In genomic region chr12:43882578-43883178, GRCh38 we compare ENCODE assay signal across 8 cellular contexts. TPM values are rescaled to one million over a fixed set of nuclear protein-coding genes. Genes with fewer than 3 reads are reported as not detected.
A peak's percentile ranks its signal among the peaks of the same experiment; 100 is the strongest.
DNase-seq lines count a peak whose midpoint lies in the region; ATAC-seq and TF ChIP-seq lines count a peak whose summit lies in the region.

No MANE protein-coding gene starts in this region.

- in situ Hi-C loops in GM13976 (cut with MboI; ENCODE audit: low sequenced_read_pairs, unreplicated experiment) = loop anchor here (25.0 kb wide), 1 partner anchor 370 kb away; no protein-coding TSS in a partner anchor

- H3K27me3 Mint-ChIP-seq in T-cell (no peaks in the 10 kb centered on the region), endothelial cell (ENCODE audit: unreplicated experiment) (no peaks in the 10 kb centered on the region)

- no peaks in the 10 kb centered on the region for H3K36me3 ChIP-seq in BE2C

- peak; percentile 23 for DNase-seq in BE2C
- DNase-seq in GM13976 (ENCODE audit: low spot score) = peak; percentile 49
- peak; percentile 70 for DNase-seq in NAMALWA (ENCODE audit: low spot score)
- peak in 25 of 34 experiments; percentile 2 to 43 (median 16) for DNase-seq in T-cell
- peak; percentile 37 for DNase-seq in endothelial cell (ENCODE audit: low spot score)
- DNase-seq in myocyte (ENCODE audit: low read depth) = peak; percentile 58
- no peak for DNase-seq in islet precursor cell

- H3K36me3 Mint-ChIP-seq in T-cell = no peaks in the 10 kb centered on the region
- H3K36me3 Mint-ChIP-seq in endothelial cell (ENCODE audit: low read depth, unreplicated experiment) = no peaks in the 10 kb centered on the region

- H3K27ac Mint-ChIP-seq in T-cell (no peak overlapping the region), endothelial cell (ENCODE audit: unreplicated experiment) (no peak overlapping the region)

- H3K9me3 ChIP-seq in BE2C = no peaks in the 10 kb centered on the region

- no peaks in the 10 kb centered on the region for H3K4me1 ChIP-seq in BE2C

- no peaks in the 10 kb centered on the region for H3K27me3 ChIP-seq in BE2C

- CTCF ChIA-PET in T-cell (lab: Charles Lee) = interaction anchor here (0.6 to 6.0 kb wide), 27 partner anchors 9 to 532 kb away, joined by 3 to 84 read pairs (median 4); partner anchors contain the start of genes IRAK4 (in 1 of the 2), PUS7L (in 1 of the 2) and TWF1 (in 1 of the 2)

- POLR2A ChIA-PET in T-cell (lab: Charles Lee) = interaction anchor here in 1 of 2 donors (0.7 kb wide), 1 partner anchor 1695 kb away, joined by 4 read pairs; no protein-coding TSS in a partner anchor

- peak; percentile 81 for ATAC-seq in HG02763 (IDR thresholded peaks at IDR 0.05; ENCODE audit: unreplicated experiment)
- ATAC-seq in T-cell (replicated peaks in 1 of 4) = peak; percentile 70 to 77 (median 74)

- no peaks in the 10 kb centered on the region for H3K4me1 Mint-ChIP-seq in T-cell
- peaks cover 9% of the 10 kb centered on the region for H3K4me1 Mint-ChIP-seq in endothelial cell (ENCODE audit: unreplicated experiment)

- no peak overlapping the region for H3K4me3 ChIP-seq in BE2C (ENCODE audit: low read depth, low read length)

- peak; percentile 89 for TF ChIP-seq CTCF in BE2C (IDR thresholded peaks at IDR 0.05; ENCODE audit: low read depth, low read length)
- peak; percentile 52 for TF ChIP-seq CTCF in GM13976 (IDR thresholded peaks at IDR 0.05; ENCODE audit: borderline replicate concordance, control extremely low read depth, extremely low read depth, insufficient read depth, missing control alignments)
- TF ChIP-seq CTCF in endothelial cell (IDR thresholded peaks at IDR 0.05; ENCODE audit: unreplicated experiment) = peak; percentile 70

- H3K4me3 Mint-ChIP-seq in T-cell (no peak overlapping the region), endothelial cell (ENCODE audit: unreplicated experiment) (no peak overlapping the region)

- H3K9me3 Mint-ChIP-seq in T-cell (no peaks in the 10 kb centered on the region), endothelial cell (ENCODE audit: unreplicated experiment) (no peaks in the 10 kb centered on the region)

RNA-seq across cellular contexts. Expression of gene TMEM117, which starts 46.8 kb away (rescaled TPM):
- 0.29 TPM for polyA plus RNA-seq in BE2C (2012; ENCODE audit: insufficient read depth, insufficient read length, low read depth)
- total RNA-seq in T-cell (1 to 10 TPM; 3.3 to 4.4 (median 3.9) TPM), endothelial cell (ENCODE audit: unreplicated experiment) (0.80 TPM), myocyte (23.4 and 25.6 TPM in 2 replicates)
- 9.6 TPM for polyA plus RNA-seq in myocyte (2012)
